In genomic region chr4:84965558-84966381, GRCh38 we compare ENCODE assay signal across 8 cellular contexts. TPM values are rescaled to one million over a fixed set of nuclear protein-coding genes. Genes with fewer than 3 reads are reported as not detected.
A peak's percentile ranks its signal among the peaks of the same experiment; 100 is the strongest.
DNase-seq lines count a peak whose midpoint lies in the region; ATAC-seq and TF ChIP-seq lines count a peak whose summit lies in the region.

No MANE protein-coding gene starts in this region.

- peak overlapping the region; percentile 64 for H3K4me3 Mint-ChIP-seq in activated naive CD8-positive, alpha-beta T cell treated with anti-CD3 and anti-CD28 coated beads, Interleukin-2, amount 50 U/mL, for 24 hours

- ATAC-seq in GM18511 (IDR thresholded peaks at IDR 0.05; ENCODE audit: unreplicated experiment) (peak; percentile 27), HG02973 (IDR thresholded peaks at IDR 0.05; ENCODE audit: unreplicated experiment) (no peak)
- ATAC-seq in activated naive CD8-positive, alpha-beta T cell treated with anti-CD3 and anti-CD28 coated beads, Interleukin-2, amount 50 U/mL, for 24 hours: peak; percentile 22

- peaks cover 3% of the 10 kb centered on the region for H3K9me3 Mint-ChIP-seq in activated naive CD8-positive, alpha-beta T cell treated with anti-CD3 and anti-CD28 coated beads, Interleukin-2, amount 50 U/mL, for 24 hours

- no peaks in the 10 kb centered on the region for H3K36me3 Mint-ChIP-seq in activated naive CD8-positive, alpha-beta T cell treated with anti-CD3 and anti-CD28 coated beads, Interleukin-2, amount 50 U/mL, for 24 hours (ENCODE audit: low read depth)

- H3K4me1 Mint-ChIP-seq in activated naive CD8-positive, alpha-beta T cell treated with anti-CD3 and anti-CD28 coated beads, Interleukin-2, amount 50 U/mL, for 24 hours: peaks cover 8% of the 10 kb centered on the region

- peaks cover 40% of the 10 kb centered on the region for H3K27me3 Mint-ChIP-seq in activated naive CD8-positive, alpha-beta T cell treated with anti-CD3 and anti-CD28 coated beads, Interleukin-2, amount 50 U/mL, for 24 hours

- H3K27me3 ChIP-seq in cardiac muscle cell: no peaks in the 10 kb centered on the region

- no peak overlapping the region for H3K27ac Mint-ChIP-seq in activated naive CD8-positive, alpha-beta T cell treated with anti-CD3 and anti-CD28 coated beads, Interleukin-2, amount 50 U/mL, for 24 hours

- no peaks in the 10 kb centered on the region for H3K36me3 ChIP-seq in cardiac muscle cell

- H3K9me3 ChIP-seq in cardiac muscle cell (ENCODE audit: low read depth): no peaks in the 10 kb centered on the region

- TF ChIP-seq CTCF in cardiac muscle cell (IDR thresholded peaks at IDR 0.05; ENCODE audit: low read depth, low read length): no peak

- in situ Hi-C loops in ACHN (cut with HindIII; ENCODE audit: low pct_ligation_motif_present, low pct_unique_long_range_greater_than_20kb, low sequenced_read_pairs): no loop called here

- peak overlapping the region; percentile 72 for H3K4me3 ChIP-seq in cardiac muscle cell

- H3K4me1 ChIP-seq in cardiac muscle cell (ENCODE audit: low read depth): peaks cover 9% of the 10 kb centered on the region

- H3K27ac ChIP-seq in cardiac muscle cell: peak overlapping the region; percentile 94

- peak; percentile 43 for DNase-seq in ACHN
- DNase-seq in M059J (ENCODE audit: low read depth): peak; percentile 56
- peak; percentile 2 for DNase-seq in activated naive CD8-positive, alpha-beta T cell treated with anti-CD3 and anti-CD28 coated beads, Interleukin-2, amount 50 U/mL, for 24 hours
- DNase-seq in cardiac muscle cell (ENCODE audit: low read depth in 1 of 2, low spot score in 1 of 2): peak; percentile 42 to 74
- DNase-seq in occipital lobe (lab: John Stamatoyannopoulos, UW): peak; percentile 43
- DNase-seq in DMS153 treated with DMSO at 0.1 percent for 48 hours (lab: John Stamatoyannopoulos, UW; ENCODE audit: unreplicated experiment): no peak

RNA-seq across cellular contexts. Expression of gene WDFY3, which starts 0.7 kb away (rescaled TPM):
- total RNA-seq in M059J (2014; rRNA removed; shearing (Covaris generic)): 12.2 and 20.9 TPM in 2 replicates
- total RNA-seq in cardiac muscle cell (37.3 and 59.0 TPM in 2 replicates), occipital lobe (208 TPM)
- polyA plus RNA-seq in cardiac muscle cell: 9.6 and 15.4 TPM in 2 replicates
